In the genomic region with DNA sequence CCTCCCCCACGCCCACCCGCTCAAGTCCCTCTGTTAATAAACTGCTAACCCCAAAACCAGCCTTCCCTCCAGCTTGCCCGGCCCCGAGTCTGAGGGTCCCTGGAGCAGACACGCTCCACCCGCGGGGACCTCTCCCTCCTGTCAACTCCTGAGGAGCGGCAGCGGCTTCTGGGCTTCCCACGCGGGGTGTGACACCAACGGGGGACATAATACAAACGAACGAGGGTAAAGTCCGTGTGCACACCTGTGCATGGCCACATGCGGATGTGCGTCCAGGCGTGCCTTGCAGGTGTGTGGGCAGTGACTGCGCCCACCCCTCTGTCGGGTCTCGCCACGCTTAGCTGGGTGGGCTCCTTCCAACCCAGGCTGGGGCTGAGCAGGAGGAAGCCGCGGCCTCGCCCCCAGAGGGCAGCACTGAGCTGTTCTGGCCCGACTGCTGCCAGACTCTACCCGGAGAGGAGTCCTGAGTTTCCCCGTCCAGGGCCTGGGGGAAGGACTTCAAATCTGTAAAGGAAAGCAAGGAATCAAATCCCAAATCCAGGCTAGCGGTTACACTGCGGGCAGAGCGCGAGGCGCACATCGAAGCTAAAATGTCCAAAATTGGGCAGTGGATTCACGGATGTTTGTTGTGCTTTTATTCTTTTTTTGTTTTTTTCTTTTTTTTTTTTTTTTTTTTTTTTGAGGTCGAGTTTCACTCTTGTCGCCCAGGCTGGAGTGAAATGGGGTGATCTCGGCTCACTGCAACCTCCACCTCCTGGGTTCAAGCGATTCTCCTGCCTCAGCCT, we compare ENCODE assay signal across 9 cellular contexts. TPM values are rescaled to one million over a fixed set of nuclear protein-coding genes. Genes with fewer than 3 reads are reported as not detected.
A peak's percentile ranks its signal among the peaks of the same experiment; 100 is the strongest.
DNase-seq lines count a peak whose midpoint lies in the region; ATAC-seq and TF ChIP-seq lines count a peak whose summit lies in the region.
"Had no signal": no experiment of that assay in that cellular context is flagged by ENCODE, and none has a peak within 500 bp of the region (broad histone marks: within the 10 kb centered on the region; RNA-seq: fewer than 3 reads in every experiment).

No MANE protein-coding gene starts in this region.

- ATAC-seq in HG02642 (IDR thresholded peaks at IDR 0.05; ENCODE audit: poor library complexity, unreplicated experiment): peak; percentile 65
- ATAC-seq in GM18870 (IDR thresholded peaks at IDR 0.05; ENCODE audit: unreplicated experiment): no peak

- H3K36me3 ChIP-seq in kidney epithelial cell (ENCODE audit: control insufficient read depth, insufficient read depth, low read length): no peaks in the 10 kb centered on the region

- DNase-seq in Caki2 (ENCODE audit: low read depth): peak; percentile 72
- peak; percentile 68 for DNase-seq in NCI-H345 treated with DMSO at 0.1 percent for 48 hours (lab: John Stamatoyannopoulos, UW; ENCODE audit: unreplicated experiment)
- DNase-seq in activated CD4-positive, alpha-beta T cell treated with anti-CD3 and anti-CD28 coated beads for 24 hours (ENCODE audit: low read depth in 2 of 2): peak; percentile 81 to 84
- DNase-seq in cerebellum (ENCODE audit: low spot score): peak; percentile 84
- no peak for DNase-seq in kidney epithelial cell (ENCODE audit: low read depth)
- peak; percentile 90 for DNase-seq in stimulated activated CD4-positive, alpha-beta T cell treated with anti-CD3 and anti-CD28 coated beads, Interleukin-15, amount 100 ng/mL, for 24 hours

- H3K4me3 ChIP-seq in kidney epithelial cell (ENCODE audit: low read depth, low read length): peak overlapping the region; percentile 12

- in situ Hi-C loops in Caki2 (cut with HindIII; ENCODE audit: low pct_unique_long_range_greater_than_20kb, low sequenced_read_pairs): no loop called here

- no peaks in the 10 kb centered on the region for H3K27me3 ChIP-seq in kidney epithelial cell (ENCODE audit: control insufficient read depth, insufficient read depth, low read length)

- TF ChIP-seq CTCF in kidney epithelial cell (IDR thresholded peaks at IDR 0.05; ENCODE audit: insufficient read depth, low read length, poor library complexity, severe bottlenecking): peak; percentile 98

RNA-seq across cellular contexts. Expression of a gene that starts 24.2 kb away (rescaled TPM):
- not detected in 2 replicates for total RNA-seq in Caki2 (2014; rRNA removed; shearing (Covaris generic); ENCODE audit: low replicate concordance)
- 0.27 TPM for total RNA-seq in cerebellum
- total RNA-seq in kidney epithelial cell: 208 and 216 TPM in 2 replicates

RNA-seq across cellular contexts. Expression of a gene that starts 36.0 kb away (rescaled TPM):
- total RNA-seq in Caki2 (2014; rRNA removed; shearing (Covaris generic); ENCODE audit: low replicate concordance): 1.4 TPM in 1 of 2 replicates, not detected in the other
- total RNA-seq in cerebellum (not detected), kidney epithelial cell (4.2 and 4.8 TPM in 2 replicates)
- total RNA-seq: activated CD8-positive, alpha-beta memory T cell treated with anti-CD3 and anti-CD28 coated beads for 36 hours had no signal

RNA-seq across cellular contexts. Expression of a gene that starts 40.1 kb away (rescaled TPM):
- total RNA-seq in Caki2 (2014; rRNA removed; shearing (Covaris generic); ENCODE audit: low replicate concordance): 25.4 and 50.9 TPM in 2 replicates
- total RNA-seq in cerebellum (79.5 TPM), kidney epithelial cell (318 and 368 TPM in 2 replicates)

Comparison
In these comparisons a context has a peak if more than half of its experiments do, and no peak if none do; other contexts are left out.
1. RNA of a gene that starts 24.2 kb away (total RNA-seq): 208 to 216 TPM in kidney epithelial cell; 0.27 TPM in cerebellum (single experiment) and not detected in Caki2; every median in the first group is over 100 times any median in the second.